ENCODE assay signal across 1 cellular context in genomic region chr17:68020451-68020779, GRCh38.
TF ChIP-seq lines count a peak whose summit lies in the region.

No MANE protein-coding gene starts in this region.

TF ChIP-seq in endothelial cell of umbilical vein, 7 proteins besides CTCF, POLR2A, EP300 and RAD21 (continued from another document):
- TF ChIP-seq EZH2 (IDR thresholded peaks at IDR 0.05; ENCODE audit: borderline replicate concordance, low read depth, low read length, severe bottlenecking) = no peak
- TF ChIP-seq FOS (IDR thresholded peaks at IDR 0.05; ENCODE audit: borderline replicate concordance, insufficient read depth, low read length) = no peak
